8 cellular contexts compared by ENCODE assay signal in genomic region chr17:28948873-28949184, GRCh38. TPM values are rescaled to one million over a fixed set of nuclear protein-coding genes. Genes with fewer than 3 reads are reported as not detected.
DNase-seq lines count a peak whose midpoint lies in the region; ATAC-seq and TF ChIP-seq lines count a peak whose summit lies in the region.

No MANE protein-coding gene starts in this region.

- peaks cover 3% of the 10 kb centered on the region; the same call in 1 of the 2 replicates for H4K20me1 ChIP-seq in GM23248 (ENCODE audit: insufficient read depth)

- H3K9me2 ChIP-seq in GM23248 (ENCODE audit: insufficient read depth): no peaks in the 10 kb centered on the region

- in situ Hi-C loops in GM23248 (cut with MboI): no loop called here

- H2AFZ ChIP-seq in GM23248: peak overlapping the region; percentile 81

- H3K79me2 ChIP-seq in GM23248 (ENCODE audit: insufficient read depth): peaks cover 70% of the 10 kb centered on the region

- H3K9ac ChIP-seq in GM23248: peak overlapping the region; percentile 86

- peaks cover 55% of the 10 kb centered on the region for H3F3A ChIP-seq in GM23248 (ENCODE audit: insufficient read depth)

- H3K27me3 ChIP-seq in GM23248 (replicated peaks; ENCODE audit: insufficient read depth): no peaks in the 10 kb centered on the region

- DNase-seq in GM23248 (no peak), SW480 (ENCODE audit: low spot score) (peak; percentile 18), fibroblast of the aortic adventitia (ENCODE audit: low read depth) (no peak), retinal pigment epithelial cell (ENCODE audit: low read depth) (no peak), GM03348 (ENCODE audit: low spot score) (no peak), NOMO-1 (lab: John Stamatoyannopoulos, UW; ENCODE audit: unreplicated experiment in 2 of 2) (no peak), cerebellar nuclear complex (lab: John Stamatoyannopoulos, UW) (no peak)

- H3K4me3 ChIP-seq in GM23248 (peak overlapping the region; percentile 87), fibroblast of the aortic adventitia (ENCODE audit: low read depth, low read length) (peak overlapping the region; percentile 88), retinal pigment epithelial cell (ENCODE audit: low read length) (peak overlapping the region; percentile 91)

- H3K4me2 ChIP-seq in GM23248 (ENCODE audit: unreplicated experiment): peak overlapping the region; percentile 78

- TF ChIP-seq CTCF in fibroblast of the aortic adventitia (IDR thresholded peaks at IDR 0.05; ENCODE audit: insufficient read depth, low read length) (no peak), retinal pigment epithelial cell (conservative IDR thresholded peaks at IDR 0.05; ENCODE audit: low read depth, low read length) (no peak)

- 1 to 2% methylated on average over 13 to 15 of the region's 15 CpGs for WGBS in GM23248 (ENCODE audit: low coverage in 1 of 2, low lambda C conversion rate in 2 of 2, missing lambda C conversion rate in 2 of 2), 2 experiments

- H3K9me3 ChIP-seq in GM23248 (ENCODE audit: low read depth): no peaks in the 10 kb centered on the region

- peaks cover 4% of the 10 kb centered on the region; the same call in 1 of the 2 replicates for H3K36me3 ChIP-seq in GM23248 (ENCODE audit: low read depth)

- peaks cover 47% of the 10 kb centered on the region for H3K4me1 ChIP-seq in GM23248 (ENCODE audit: insufficient read depth)

- no peak for ATAC-seq in GM18868 (IDR thresholded peaks at IDR 0.05; ENCODE audit: unreplicated experiment)

- peak overlapping the region; percentile 88 for H3K27ac ChIP-seq in GM23248

RNA-seq across cellular contexts. Expression of gene PHF12, which starts 2.5 kb away (rescaled TPM):
- 27.7 and 46.9 TPM in 2 replicates for total RNA-seq in GM23248 (2014; rRNA removed; shearing (Covaris generic))
- 5.9 and 6.1 TPM in 2 replicates for polyA plus RNA-seq in GM23248 (2016; fragmentation: Nextera tagmentation; extraction: Ambion mirVana)
- 25.7 and 58.1 TPM in 2 replicates for total RNA-seq in fibroblast of the aortic adventitia (ENCODE audit: low replicate concordance)

RNA-seq across cellular contexts. Expression of gene DHRS13, which starts 46.0 kb away (rescaled TPM):
- total RNA-seq in GM23248 (2014; rRNA removed; shearing (Covaris generic)): 4.7 and 5.2 TPM in 2 replicates
- polyA plus RNA-seq in GM23248 (2016; fragmentation: Nextera tagmentation; extraction: Ambion mirVana): 2.6 and 3.2 TPM in 2 replicates
- total RNA-seq in fibroblast of the aortic adventitia (ENCODE audit: low replicate concordance): 5.6 and 8.3 TPM in 2 replicates

RNA-seq across cellular contexts. Expression of gene FLOT2, which starts 51.3 kb away (rescaled TPM):
- 28.6 and 33.2 TPM in 2 replicates for total RNA-seq in GM23248 (2014; rRNA removed; shearing (Covaris generic))
- 55.0 TPM in 2 replicates for polyA plus RNA-seq in GM23248 (2016; fragmentation: Nextera tagmentation; extraction: Ambion mirVana)
- 13.0 and 39.9 TPM in 2 replicates for total RNA-seq in fibroblast of the aortic adventitia (ENCODE audit: low replicate concordance)

RNA-seq across cellular contexts. Expression of gene SEZ6, which starts 57.0 kb away (rescaled TPM):
- total RNA-seq in GM23248 (2014; rRNA removed; shearing (Covaris generic)): not detected in 2 replicates
- not detected in 2 replicates for polyA plus RNA-seq in GM23248 (2016; fragmentation: Nextera tagmentation; extraction: Ambion mirVana)
- not detected in 2 replicates for total RNA-seq in fibroblast of the aortic adventitia (ENCODE audit: low replicate concordance)
